8 cellular contexts compared by ENCODE assay signal in genomic region chr19:50025022-50025793, GRCh38. TPM values are rescaled to one million over a fixed set of nuclear protein-coding genes. Genes with fewer than 3 reads are reported as not detected.
A peak's percentile ranks its signal among the peaks of the same experiment; 100 is the strongest.
DNase-seq lines count a peak whose midpoint lies in the region; ATAC-seq and TF ChIP-seq lines count a peak whose summit lies in the region.

Gene VRK3, minus strand, starts transcription at chr19:50025372. Its CDS starts 9,210 bp downstream, at chr19:50016162.

- peaks cover 8% of the 10 kb centered on the region; the same call in 1 of the 2 replicates for H3K9me3 ChIP-seq in Panc1 (ENCODE audit: control insufficient read depth, insufficient read depth, low read depth, low read length)
- H3K9me3 ChIP-seq in mucosa of rectum (ENCODE audit: control insufficient read depth in 2 of 2, low read length in 2 of 2) = no peaks in the 10 kb centered on the region

- H3K4me3 ChIP-seq in Panc1 (ENCODE audit: low read depth in 2 of 2, low read length in 2 of 2) = peak within 1 kb of the TSS; percentile 91 to 92
- peak within 1 kb of the TSS; percentile 95 to 100 for H3K4me3 ChIP-seq in mucosa of rectum (ENCODE audit: low read length in 2 of 2)

- CTCF ChIA-PET in Panc1 (lab: Charles Lee) = no interaction called here

- H3K9ac ChIP-seq in mucosa of rectum (ENCODE audit: low read depth in 1 of 2, low read length in 2 of 2) = peak within 1 kb of the TSS; percentile 97 to 98

- H3K9me3 Mint-ChIP-seq in activated T-cell treated with anti-CD3 and anti-CD28 coated beads, Interleukin-2, amount 50 U/mL, for 4 hours = no peaks in the 10 kb centered on the region

- no peaks in the 10 kb centered on the region for H3K27me3 ChIP-seq in Panc1 (ENCODE audit: control insufficient read depth, insufficient read depth, low read length)
- no peaks in the 10 kb centered on the region for H3K27me3 ChIP-seq in mucosa of rectum (ENCODE audit: control insufficient read depth in 2 of 2, insufficient read depth in 2 of 2, low read length in 2 of 2)

- intact Hi-C loops in Panc1 (cut with micrococcal nuclease; ENCODE audit: unreplicated experiment) = no loop called here

- TF ChIP-seq POLR2A in erythroblast (IDR thresholded peaks at IDR 0.05; ENCODE audit: low read length) = peak; percentile 81

- H3K4me3 Mint-ChIP-seq in activated T-cell treated with anti-CD3 and anti-CD28 coated beads, Interleukin-2, amount 50 U/mL, for 4 hours = peak within 1 kb of the TSS; percentile 93

- H3K4me1 ChIP-seq in Panc1 (ENCODE audit: control insufficient read depth, insufficient read depth, low read length) = peaks cover 4% of the 10 kb centered on the region; the same call in 1 of the 2 replicates
- peaks cover 10 to 16% of the 10 kb centered on the region in 2 donors for H3K4me1 ChIP-seq in mucosa of rectum (ENCODE audit: control insufficient read depth in 2 of 2, insufficient read depth in 2 of 2, low read length in 2 of 2)

- H3K36me3 Mint-ChIP-seq in activated T-cell treated with anti-CD3 and anti-CD28 coated beads, Interleukin-2, amount 50 U/mL, for 4 hours (ENCODE audit: insufficient read depth) = peaks cover 14% of the 10 kb centered on the region

- peak; percentile 81 for ATAC-seq in GM21723 (IDR thresholded peaks at IDR 0.05; ENCODE audit: unreplicated experiment)
- peak; percentile 95 for ATAC-seq in Panc1
- peak; percentile 87 to 90 for ATAC-seq in activated T-cell treated with anti-CD3 and anti-CD28 coated beads, Interleukin-2, amount 50 U/mL, for 4 hours

- H3K36me3 ChIP-seq in Panc1 (ENCODE audit: control insufficient read depth, insufficient read depth, low read length) = peaks cover 2% of the 10 kb centered on the region
- peaks cover 0 to 12% of the 10 kb centered on the region in 2 donors for H3K36me3 ChIP-seq in mucosa of rectum (ENCODE audit: control insufficient read depth in 2 of 2, insufficient read depth in 2 of 2, low read length in 2 of 2)

- in situ Hi-C loops in Panc1 (cut with HindIII; ENCODE audit: low pct_unique_long_range_greater_than_20kb, low sequenced_read_pairs) = no loop called here

- POLR2A ChIA-PET in Panc1 (lab: Charles Lee) = no interaction called here

- peaks cover 45% of the 10 kb centered on the region for H3K4me1 Mint-ChIP-seq in activated T-cell treated with anti-CD3 and anti-CD28 coated beads, Interleukin-2, amount 50 U/mL, for 4 hours (ENCODE audit: low read depth)

- TF ChIP-seq CTCF in Panc1 (IDR thresholded peaks at IDR 0.05) = no peak

- H3K27ac ChIP-seq in Panc1 (ENCODE audit: low read length) (peak within 1 kb of the TSS; percentile 89), mucosa of rectum (ENCODE audit: low read depth in 2 of 2, low read length in 2 of 2) (peak within 1 kb of the TSS; percentile 94 to 98)

- peak; percentile 100 for DNase-seq in DMS79 (lab: John Stamatoyannopoulos, UW)
- peak; percentile 99 for DNase-seq in KG1 (lab: John Stamatoyannopoulos, UW)
- peak; percentile 97 for DNase-seq in Panc1 (ENCODE audit: low read depth, low spot score)
- DNase-seq in activated T-cell treated with anti-CD3 and anti-CD28 coated beads, Interleukin-2, amount 50 U/mL, for 4 hours = peak; percentile 97
- DNase-seq in erythroblast (lab: John Stamatoyannopoulos, UW) = peak; percentile 100
- peak; percentile 96 for DNase-seq in stimulated activated CD8-positive, alpha-beta memory T cell treated with anti-CD3 and anti-CD28 coated beads, Interleukin-4, amount 100 ng/mL, for 48 hours

- BruUV-seq in Panc1 (replicated peaks; lab: Mats Ljungman, UMichigan) = no TSS peak

- no peaks in the 10 kb centered on the region for H3K27me3 Mint-ChIP-seq in activated T-cell treated with anti-CD3 and anti-CD28 coated beads, Interleukin-2, amount 50 U/mL, for 4 hours (ENCODE audit: low read depth)

RNA-seq across cellular contexts. Expression of gene VRK3, which starts in this region (rescaled TPM):
- total RNA-seq in Panc1 (2021; ENCODE audit: unreplicated experiment) = 32.6 TPM
- 20.2 TPM for polyA plus RNA-seq in Panc1 (2012; ENCODE audit: insufficient read length)
- 10 to 100 TPM; 40.5 to 45.8 (median 40.5) TPM for total RNA-seq in activated T-cell treated with anti-CD3 and anti-CD28 coated beads, Interleukin-2, amount 50 U/mL, for 4 hours

Comparison
In these comparisons a context has a peak if more than half of its experiments do, and no peak if none do; other contexts are left out.
1. Peak in every context shown above with its lines: DNase-seq, ATAC-seq, H3K4me3 ChIP-seq and H3K27ac ChIP-seq.